8 cellular contexts compared by ENCODE assay signal in the genomic region with DNA sequence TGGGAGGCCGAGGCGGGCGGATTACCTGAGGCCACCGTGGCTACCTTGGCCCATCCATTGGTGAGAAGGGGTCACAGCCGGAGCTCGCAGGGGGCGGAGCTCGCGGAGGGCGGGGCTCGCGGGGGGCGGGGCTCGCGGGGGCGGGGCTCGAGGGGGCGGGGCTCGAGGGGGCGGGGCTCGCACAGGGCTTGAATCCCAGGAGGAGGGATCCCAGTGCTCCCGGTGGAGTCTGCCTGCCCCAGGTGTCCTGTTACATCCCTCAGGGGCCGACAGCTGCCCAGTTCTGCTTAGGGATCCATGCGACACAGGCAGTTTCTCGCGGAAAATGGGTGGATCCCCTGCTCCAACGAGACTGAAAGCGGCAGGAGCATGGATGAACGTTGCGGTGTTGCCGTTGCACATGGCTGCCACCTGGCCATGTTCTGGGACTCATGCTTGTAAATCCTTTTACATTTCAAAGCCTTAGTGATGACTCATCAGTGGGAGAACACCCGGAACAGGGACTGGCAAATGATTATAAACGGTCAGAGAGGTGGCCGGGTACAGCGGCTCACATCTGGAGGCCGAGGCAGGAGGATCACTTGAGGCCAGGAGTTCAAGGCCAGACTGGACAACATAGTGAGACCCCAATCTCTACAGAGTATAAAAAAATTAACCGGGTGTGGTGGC. TPM values are rescaled to one million over a fixed set of nuclear protein-coding genes. Genes with fewer than 3 reads are reported as not detected.
DNase-seq lines count a peak whose midpoint lies in the region; ATAC-seq and TF ChIP-seq lines count a peak whose summit lies in the region.

No MANE protein-coding gene starts in this region.

- no peak overlapping the region for H3K27ac Mint-ChIP-seq in activated T-cell treated with anti-CD3 and anti-CD28 coated beads, Interleukin-2, amount 50 U/mL, for 24 hours

- no peaks in the 10 kb centered on the region for H3K4me1 Mint-ChIP-seq in activated T-cell treated with anti-CD3 and anti-CD28 coated beads, Interleukin-2, amount 50 U/mL, for 24 hours (ENCODE audit: low read depth)

- no peak overlapping the region for H3K18ac ChIP-seq in IMR-90 (ENCODE audit: low read depth, low read length)

- H2BK5ac ChIP-seq in IMR-90 (ENCODE audit: low read depth, low read length, poor library complexity, severe bottlenecking) = no peak overlapping the region

- peaks cover 7% of the 10 kb centered on the region for H3K27me3 ChIP-seq in IMR-90 (ENCODE audit: control insufficient read depth, insufficient read depth, low read length)
- H3K27me3 ChIP-seq in foreskin keratinocyte = peaks cover 4% of the 10 kb centered on the region
- H3K27me3 ChIP-seq in transverse colon = peaks cover 14% of the 10 kb centered on the region

- H2BK15ac ChIP-seq in IMR-90 (ENCODE audit: low read depth, low read length) = no peak overlapping the region

- intact Hi-C loops in IMR-90 (cut with micrococcal nuclease) (no loop called here), transverse colon (cut with DNase I; ENCODE audit: low total_unique reads) (no loop called here)

- dilution Hi-C loops in IMR-90 (cut with HindIII; ENCODE audit: low sequenced_read_pairs, unreplicated experiment) = no loop called here

- CTCF ChIA-PET in IMR-90 (lab: Yijun Ruan, JAX) = no interaction called here

- no peak overlapping the region for H3K27ac ChIP-seq in IMR-90 (ENCODE audit: insufficient read depth, low read length)
- H3K27ac ChIP-seq in foreskin keratinocyte = no peak overlapping the region
- H3K27ac ChIP-seq in transverse colon = peak overlapping the region in 2 of 4 donors; percentile 48 to 57

- no TSS peak for BruUV-seq in IMR-90 (replicated peaks; lab: Mats Ljungman, UMichigan)

- H4K8ac ChIP-seq in IMR-90 (ENCODE audit: low read depth in 2 of 2, low read length in 2 of 2) = no peak overlapping the region

- peaks cover 2% of the 10 kb centered on the region for H3K9me1 ChIP-seq in IMR-90 (ENCODE audit: insufficient read depth, low read length)

- H3K56ac ChIP-seq in IMR-90 (ENCODE audit: extremely low read depth, insufficient read depth, low read length) = no peak overlapping the region

- no peak overlapping the region for H3K23ac ChIP-seq in IMR-90 (ENCODE audit: low read depth, low read length)

- no peak for TF ChIP-seq EP300 in transverse colon (IDR thresholded peaks at IDR 0.05; ENCODE audit: low read depth)

- no peak overlapping the region for H3K4me3 Mint-ChIP-seq in activated T-cell treated with anti-CD3 and anti-CD28 coated beads, Interleukin-2, amount 50 U/mL, for 24 hours

- no peak overlapping the region for H2AK5ac ChIP-seq in IMR-90 (ENCODE audit: low read depth, low read length)

- H4K5ac ChIP-seq in IMR-90 (ENCODE audit: low read depth, low read length) = no peak overlapping the region

- no peak overlapping the region for H2BK120ac ChIP-seq in IMR-90 (ENCODE audit: low read depth, low read length)

- no peaks in the 10 kb centered on the region for H3K36me3 Mint-ChIP-seq in activated T-cell treated with anti-CD3 and anti-CD28 coated beads, Interleukin-2, amount 50 U/mL, for 24 hours (ENCODE audit: low read depth)

- POLR2A ChIA-PET in IMR-90 (lab: Charles Lee; ENCODE audit: unreplicated experiment) = no interaction called here

- peaks cover 5% of the 10 kb centered on the region for H3K9me3 Mint-ChIP-seq in activated T-cell treated with anti-CD3 and anti-CD28 coated beads, Interleukin-2, amount 50 U/mL, for 24 hours

- no peaks in the 10 kb centered on the region for H3K79me1 ChIP-seq in IMR-90 (ENCODE audit: low read depth in 1 of 2, low read length in 2 of 2)

- peaks cover 9% of the 10 kb centered on the region for H3K9me3 ChIP-seq in IMR-90 (ENCODE audit: control insufficient read depth, insufficient read depth, low read length)
- peaks cover 0 to 6% of the 10 kb centered on the region in 2 donors for H3K9me3 ChIP-seq in transverse colon

- DNase-seq in CD1c-positive myeloid dendritic cell (ENCODE audit: extremely low spot score) (peak; percentile 18), IMR-90 (peak; percentile 79), RPMI7951 (ENCODE audit: low read depth) (peak; percentile 96), foreskin keratinocyte (peak; percentile 85 to 93), transverse colon (peak; percentile 51), middle frontal gyrus (ENCODE audit: extremely low spot score, low spot score) (no peak), OCI-M1 (lab: John Stamatoyannopoulos, UW) (no peak)
- no peak for DNase-seq in activated T-cell treated with anti-CD3 and anti-CD28 coated beads, Interleukin-2, amount 50 U/mL, for 24 hours

- peak overlapping the region; percentile 61; the same call in 1 of the 2 replicates for H3K4me2 ChIP-seq in IMR-90 (ENCODE audit: low read depth, low read length)

- H2AFZ ChIP-seq in IMR-90 (replicated peaks; ENCODE audit: low read length, poor library complexity) = peak overlapping the region; percentile 89

- no peaks in the 10 kb centered on the region for H4K20me1 ChIP-seq in IMR-90 (ENCODE audit: insufficient read depth, low read length)

- H3K4me1 ChIP-seq in IMR-90 (ENCODE audit: control insufficient read depth, insufficient read depth, low read length) (peaks cover 2% of the 10 kb centered on the region; the same call in 1 of the 2 replicates), foreskin keratinocyte (no peaks in the 10 kb centered on the region), transverse colon (peaks cover 0 to 11% (median 2%) of the 10 kb centered on the region in 4 donors)

- no peak overlapping the region for H2AK9ac ChIP-seq in IMR-90 (replicated peaks; ENCODE audit: low read depth, low read length, poor library complexity)

- no peaks in the 10 kb centered on the region for H3K36me3 ChIP-seq in IMR-90 (ENCODE audit: control insufficient read depth, insufficient read depth, low read length)
- no peaks in the 10 kb centered on the region for H3K36me3 ChIP-seq in transverse colon

- H3K14ac ChIP-seq in IMR-90 (replicated peaks; ENCODE audit: low read depth, low read length) = no peak overlapping the region

- H3K4me3 ChIP-seq in IMR-90 (ENCODE audit: insufficient read depth, low read depth, low read length) (peak overlapping the region; percentile 7; the same call in 1 of the 2 replicates), transverse colon (no peak overlapping the region)

- no peak overlapping the region for H3K4ac ChIP-seq in IMR-90 (ENCODE audit: low read depth, low read length)

- in situ Hi-C loops in IMR-90 (cut with MboI; ENCODE audit: low sequenced_read_pairs) (no loop called here), transverse colon (cut with MboI; ENCODE audit: low pct_ligation_motif_present in 1 of 4, low pct_unique_long_range_greater_than_20kb in 1 of 4, low sequenced_read_pairs in 3 of 4) (loop anchor here in 2 of 4 donors (25.0 kb wide), 1 partner anchor 98 kb away; the partner anchor contains the start of gene PEAK3 (in 2 of the 2))

- no peak overlapping the region for H3K9ac ChIP-seq in IMR-90 (ENCODE audit: low read depth, low read length)

- no peak for TF ChIP-seq RAD21 in IMR-90 (IDR thresholded peaks at IDR 0.05; ENCODE audit: low read length)

- WGBS in IMR-90 (ENCODE audit: extremely low coverage in 2 of 2, insufficient read length in 1 of 2), 2 experiments = 42% methylated on average over 9 of the region's 37 CpGs; no CpG with 5 or more reads in 1 of the 2 experiments
- 25 to 44% methylated on average over 6 to 31 of the region's 37 CpGs for WGBS in transverse colon (ENCODE audit: low coverage in 1 of 2), 2 donors

- no peak overlapping the region for H2BK20ac ChIP-seq in IMR-90 (ENCODE audit: low read depth, low read length)

- TF ChIP-seq POLR2A in IMR-90 (IDR thresholded peaks at IDR 0.05; ENCODE audit: low read depth, low read length) = no peak
- no peak for TF ChIP-seq POLR2A in transverse colon (IDR thresholded peaks at IDR 0.05)

- ATAC-seq in IMR-90 (ENCODE audit: low read depth) (peak; percentile 66), foreskin keratinocyte (peak; percentile 85)

- no peak for TF ChIP-seq CTCF in IMR-90 (conservative IDR thresholded peaks at IDR 0.05; ENCODE audit: low read depth, low read length)
- TF ChIP-seq CTCF in foreskin keratinocyte (conservative IDR thresholded peaks at IDR 0.05) = no peak
- no peak for TF ChIP-seq CTCF in transverse colon (IDR thresholded peaks at IDR 0.05)

- peaks cover 12% of the 10 kb centered on the region for H3K27me3 Mint-ChIP-seq in activated T-cell treated with anti-CD3 and anti-CD28 coated beads, Interleukin-2, amount 50 U/mL, for 24 hours

- no peak overlapping the region for H4K91ac ChIP-seq in IMR-90 (ENCODE audit: insufficient read depth, low read depth, low read length)

RNA-seq across cellular contexts. Expression of gene TMPRSS9, which starts 25.1 kb away (rescaled TPM):
- total RNA-seq in IMR-90 (2012; rRNA removed) (not detected in 2 replicates), foreskin keratinocyte (not detected in 2 replicates), transverse colon (under 1 TPM in 1 of 4 donors, not detected in 3; 0.27 TPM)
- polyA plus RNA-seq in IMR-90 (2012; rRNA removed) (not detected in 2 replicates), foreskin keratinocyte (not detected in 2 replicates)
- not detected in 2 replicates for polyA plus RNA-seq in IMR-90 (2012; cell fraction: cytosol; rRNA removed)
- polyA plus RNA-seq in IMR-90 (2012; cell fraction: nucleus; rRNA removed; ENCODE audit: low replicate concordance) = 0.07 and 0.09 TPM in 2 replicates
- total RNA-seq in RPMI7951 (2014; rRNA removed; shearing (Covaris generic)) = 0.10 TPM in 1 of 2 replicates, not detected in the other

RNA-seq across cellular contexts. Expression of gene TIMM13, which starts 42.2 kb away (rescaled TPM):
- 21.0 and 29.2 TPM in 2 replicates for total RNA-seq in IMR-90 (2012; rRNA removed)
- polyA plus RNA-seq in IMR-90 (2012; rRNA removed) = 62.3 and 93.7 TPM in 2 replicates
- 73.2 and 85.8 TPM in 2 replicates for polyA plus RNA-seq in IMR-90 (2012; cell fraction: cytosol; rRNA removed)
- polyA plus RNA-seq in IMR-90 (2012; cell fraction: nucleus; rRNA removed; ENCODE audit: low replicate concordance) = 30.1 and 56.4 TPM in 2 replicates
- 47.9 and 71.4 TPM in 2 replicates for total RNA-seq in RPMI7951 (2014; rRNA removed; shearing (Covaris generic))
- total RNA-seq in foreskin keratinocyte = 130 and 149 TPM in 2 replicates
- polyA plus RNA-seq in foreskin keratinocyte = 280 and 281 TPM in 2 replicates
- total RNA-seq in transverse colon = 10 to 100 TPM; 10.8 to 54.9 (median 30.8) TPM

RNA-seq across cellular contexts. Expression of gene SPPL2B, which starts 56.7 kb away (rescaled TPM):
- total RNA-seq in IMR-90 (2012; rRNA removed) (3.4 and 4.2 TPM in 2 replicates), foreskin keratinocyte (15.8 and 18.8 TPM in 2 replicates), transverse colon (100 to 1,000 TPM; 149 to 367 (median 242) TPM)
- polyA plus RNA-seq in IMR-90 (2012; rRNA removed) (45.7 and 52.0 TPM in 2 replicates), foreskin keratinocyte (11.6 and 14.1 TPM in 2 replicates)
- polyA plus RNA-seq in IMR-90 (2012; cell fraction: cytosol; rRNA removed) = 25.9 and 36.5 TPM in 2 replicates
- 327 and 736 TPM in 2 replicates for polyA plus RNA-seq in IMR-90 (2012; cell fraction: nucleus; rRNA removed; ENCODE audit: low replicate concordance)
- 12.1 and 15.1 TPM in 2 replicates for total RNA-seq in RPMI7951 (2014; rRNA removed; shearing (Covaris generic))

RNA-seq across cellular contexts. Expression of gene LSM7, which starts 56.8 kb away (rescaled TPM):
- total RNA-seq in IMR-90 (2012; rRNA removed) (145 and 200 TPM in 2 replicates), foreskin keratinocyte (176 and 197 TPM in 2 replicates), transverse colon (100 to 1,000 TPM in 3 of 4 donors, 10 to 100 TPM in 1; 62.9 to 151 (median 132) TPM)
- polyA plus RNA-seq in IMR-90 (2012; rRNA removed) (544 and 708 TPM in 2 replicates), foreskin keratinocyte (335 and 343 TPM in 2 replicates)
- polyA plus RNA-seq in IMR-90 (2012; cell fraction: cytosol; rRNA removed) = 747 and 763 TPM in 2 replicates
- 274 and 317 TPM in 2 replicates for polyA plus RNA-seq in IMR-90 (2012; cell fraction: nucleus; rRNA removed; ENCODE audit: low replicate concordance)
- 343 and 390 TPM in 2 replicates for total RNA-seq in RPMI7951 (2014; rRNA removed; shearing (Covaris generic))

Comparison
In these comparisons a context has a peak if more than half of its experiments do, and no peak if none do; other contexts are left out.
1. DNase-seq: peak in CD1c-positive myeloid dendritic cell (single experiment), IMR-90 (single experiment), RPMI7951 (single experiment), foreskin keratinocyte (2 of 2) and transverse colon (single experiment); none in middle frontal gyrus (single experiment), activated T-cell treated with anti-CD3 and anti-CD28 coated beads, Interleukin-2, amount 50 U/mL, for 24 hours (single experiment) and OCI-M1 (single experiment).